31 cellular contexts compared by ENCODE assay signal in genomic region chr10:1732501-1733123, GRCh38. TPM values are rescaled to one million over a fixed set of nuclear protein-coding genes. Genes with fewer than 3 reads are reported as not detected.
DNase-seq lines count a peak whose midpoint lies in the region; ATAC-seq and TF ChIP-seq lines count a peak whose summit lies in the region.
"Had no signal": no experiment of that assay in that cellular context is flagged by ENCODE, and none has a peak within 500 bp of the region (broad histone marks: within the 10 kb centered on the region; RNA-seq: fewer than 3 reads in every experiment).

No MANE protein-coding gene starts in this region.

- H3K27ac ChIP-seq in VCaP, result peak overlapping the region; percentile 93
- H3K27ac ChIP-seq: heart left ventricle, HL-60, neural progenitor cell, uterus, WERI-Rb-1 had no signal

- H3K4me3 ChIP-seq in GM12875 (ENCODE audit: low read depth, low read length), result peak overlapping the region; percentile 10
- H3K4me3 ChIP-seq: heart left ventricle, neural progenitor cell, uterus had no signal

- in situ Hi-C loops in ACHN (cut with HindIII; ENCODE audit: low pct_ligation_motif_present, low pct_unique_long_range_greater_than_20kb, low sequenced_read_pairs), result no loop called here

- DNase-seq in COLO668 (lab: John Stamatoyannopoulos, UW; ENCODE audit: unreplicated experiment), result peak; percentile 50
- DNase-seq in left lobe of liver (ENCODE audit: low spot score), result no peak
- no peak for DNase-seq in Ammon's horn (ENCODE audit: low spot score)
- no peak for DNase-seq in ACHN
- no peak for DNase-seq in OCI-M2 (lab: John Stamatoyannopoulos, UW; ENCODE audit: unreplicated experiment)
- DNase-seq: activated CD4-positive, alpha-beta T cell treated with anti-CD3 and anti-CD28 coated beads for 48 hours; activated gamma-delta T cell treated with Interleukin-2 at 50 U/mL for 16 hours; activated naive CD8-positive, alpha-beta T cell treated with anti-CD3 and anti-CD28 coated beads, Interleukin-2, amount 50 U/mL, for 24 hours; activated T-cell treated with anti-CD3 and anti-CD28 coated beads, Interleukin-2, amount 50 U/mL, for 24 hours; C1 segment of cervical spinal cord; cerebellar nuclear complex; Karpas-422; kidney glomerular epithelial cell; mammary epithelial cell; NCI-H187; NCI-H2227 treated with DMSO at 0.1 percent for 48 hours; NCI-H69; stimulated activated CD4-positive, alpha-beta T cell treated with anti-CD3 and anti-CD28 coated beads, Interleukin-15, amount 100 ng/mL, for 24 hours; stimulated activated naive CD4-positive, alpha-beta T cell; uterus; WERI-Rb-1 had no signal

- ATAC-seq in left lobe of liver (peak; percentile 71), GM19395 (IDR thresholded peaks at IDR 0.05; ENCODE audit: unreplicated experiment) (no peak)
- ATAC-seq: activated naive CD8-positive, alpha-beta T cell treated with anti-CD3 and anti-CD28 coated beads, Interleukin-2, amount 50 U/mL, for 24 hours; heart left ventricle had no signal

- TF ChIP-seq CTCF in GM12875 (IDR thresholded peaks at IDR 0.05; ENCODE audit: borderline replicate concordance, insufficient read depth, low read depth, low read length), result no peak
- TF ChIP-seq CTCF in VCaP (conservative IDR thresholded peaks at IDR 0.05), result no peak

RNA-seq across cellular contexts. Expression of gene ADARB2, which starts 4.7 kb away (rescaled TPM):
- 0.81 TPM for total RNA-seq in left lobe of liver
- total RNA-seq: activated CD8-positive, alpha-beta memory T cell treated with anti-CD3 and anti-CD28 coated beads for 36 hours; dermis microvascular lymphatic vessel endothelial cell; endothelial cell of umbilical vein; fibroblast of villous mesenchyme; mammary epithelial cell had no signal
